In genomic region chr14:20683125-20683895, GRCh38 we compare ENCODE assay signal across 8 cellular contexts. TPM values are rescaled to one million over a fixed set of nuclear protein-coding genes. Genes with fewer than 3 reads are reported as not detected.
DNase-seq lines count a peak whose midpoint lies in the region; ATAC-seq, FAIRE-seq and TF ChIP-seq lines count a peak whose summit lies in the region.

No MANE protein-coding gene starts in this region.

- no peak for TF ChIP-seq POLR2A in GM12891 (IDR thresholded peaks at IDR 0.05; ENCODE audit: low read depth, low read length)

- peak overlapping the region; percentile 98 to 100 for H3K27ac ChIP-seq in kidney (ENCODE audit: low read depth in 2 of 2, low read length in 2 of 2)

- H3K36me3 ChIP-seq in kidney (ENCODE audit: control insufficient read depth in 1 of 2, insufficient read depth in 2 of 2, low read length in 2 of 2): no peaks in the 10 kb centered on the region

- peaks cover 17 to 25% of the 10 kb centered on the region in 2 donors for H3K4me1 ChIP-seq in kidney (ENCODE audit: control insufficient read depth in 1 of 2, insufficient read depth in 1 of 2, low read depth in 1 of 2, low read length in 2 of 2)

- H3K4me3 ChIP-seq in WI38 (ENCODE audit: low read depth, low read length): peak overlapping the region; percentile 82
- H3K4me3 ChIP-seq in kidney (ENCODE audit: low read length in 2 of 2): peak overlapping the region; percentile 91 to 94

- H3K9me3 ChIP-seq in kidney (ENCODE audit: control insufficient read depth in 1 of 2, low read length in 2 of 2): no peaks in the 10 kb centered on the region

- intact Hi-C loops in kidney (cut with DNase I): loop anchor here (10.0 kb wide), 1 partner anchor 349 kb away; the partner anchor contains the start of gene CCNB1IP1

- TF ChIP-seq CTCF in WI38 (IDR thresholded peaks at IDR 0.05; ENCODE audit: low read depth, low read length) (no peak), kidney (IDR thresholded peaks at IDR 0.05; ENCODE audit: borderline replicate concordance, extremely low read depth, insufficient read depth) (no peak)

- DNase-seq in GM12891 (ENCODE audit: insufficient read length, low spot score): peak; percentile 35
- peak; percentile 63 for DNase-seq in NCI-H2029 (lab: John Stamatoyannopoulos, UW)
- DNase-seq in central memory CD4-positive, alpha-beta T cell: peak; percentile 78
- DNase-seq in kidney: peak; percentile 83
- peak; percentile 50 to 67 for DNase-seq in stimulated activated CD4-positive, alpha-beta T cell treated with anti-CD3 and anti-CD28 coated beads, Interleukin-15, amount 100 ng/mL, for 1 hour (ENCODE audit: low read depth in 1 of 2, low spot score in 1 of 2)
- DNase-seq in NCI-H128 (lab: John Stamatoyannopoulos, UW; ENCODE audit: unreplicated experiment): no peak

- peak overlapping the region; percentile 96 to 99 for H3K9ac ChIP-seq in kidney (ENCODE audit: low read length in 2 of 2)

- FAIRE-seq in GM12891 (lab: Jason Lieb, UNC) (peak; percentile 77), kidney (lab: Jason Lieb, UNC) (no peak)

- peak; percentile 33 for ATAC-seq in HG02759 (IDR thresholded peaks at IDR 0.05; ENCODE audit: unreplicated experiment)

TF ChIP-seq in GM12891, 5 proteins besides CTCF, POLR2A, EP300 and RAD21:
- TF ChIP-seq TAF1 (IDR thresholded peaks at IDR 0.05; ENCODE audit: low read depth, low read length) (no peak; the same call in 1 of the 2 replicates), POLR2AphosphoS5 (IDR thresholded peaks at IDR 0.05; ENCODE audit: low read depth, low read length) (no peak), POU2F2 (IDR thresholded peaks at IDR 0.05; ENCODE audit: low read depth, low read length) (no peak), PAX5 (IDR thresholded peaks at IDR 0.05; ENCODE audit: insufficient read depth, low read length, severe bottlenecking) (no peak), SPI1 (IDR thresholded peaks at IDR 0.05; ENCODE audit: low read depth, low read length) (no peak)

RNA-seq across cellular contexts. Expression of gene RNASE4, which starts 1.1 kb away (rescaled TPM):
- 0.47 TPM for polyA plus RNA-seq in GM12891 (2012; ENCODE audit: low read depth, missing spikeins)
- 22.8 TPM for total RNA-seq in kidney
- 40.4 TPM for polyA plus RNA-seq in kidney (ENCODE audit: insufficient read depth, low read depth, low replicate concordance)

RNA-seq across cellular contexts. Expression of gene ANG, which starts 5.3 kb away (rescaled TPM):
- polyA plus RNA-seq in GM12891 (2012; ENCODE audit: low read depth, missing spikeins): 1.0 TPM
- 19.4 TPM for total RNA-seq in kidney
- 24.5 TPM for polyA plus RNA-seq in kidney (ENCODE audit: insufficient read depth, low read depth, low replicate concordance)

RNA-seq across cellular contexts. Expression of gene OR6S1, which starts 41.8 kb away (rescaled TPM):
- polyA plus RNA-seq in GM12891 (2012; ENCODE audit: low read depth, missing spikeins): not detected
- total RNA-seq in kidney: not detected
- not detected for polyA plus RNA-seq in kidney (ENCODE audit: insufficient read depth, low read depth, low replicate concordance)
